In genomic region chr12:104486943-104487819, GRCh38 we compare ENCODE assay signal across 13 cellular contexts. TPM values are rescaled to one million over a fixed set of nuclear protein-coding genes. Genes with fewer than 3 reads are reported as not detected.
A peak's percentile ranks its signal among the peaks of the same experiment; 100 is the strongest.
DNase-seq lines count a peak whose midpoint lies in the region; ATAC-seq and TF ChIP-seq lines count a peak whose summit lies in the region.
"Had no signal": no experiment of that assay in that cellular context is flagged by ENCODE, and none has a peak within 500 bp of the region (broad histone marks: within the 10 kb centered on the region; RNA-seq: fewer than 3 reads in every experiment).

No MANE protein-coding gene starts in this region.

- ATAC-seq in CD4-positive, alpha-beta T cell (ENCODE audit: poor library complexity) = no peak
- peak; percentile 20 for ATAC-seq in activated B cell treated with CpG ODN at 0.5 μM for 24 hours (ENCODE audit: low read depth)
- ATAC-seq in memory B cell (ENCODE audit: low read depth) = no peak
- ATAC-seq in GM19452 (IDR thresholded peaks at IDR 0.05; ENCODE audit: unreplicated experiment) = no peak
- no peak for ATAC-seq in GM18519 (IDR thresholded peaks at IDR 0.05; ENCODE audit: low FRiP score, unreplicated experiment)
- ATAC-seq: mucosa of descending colon had no signal

- H3K4me2 ChIP-seq in GM23248 (ENCODE audit: unreplicated experiment) = no peak overlapping the region

- DNase-seq in CD4-positive, alpha-beta T cell = no peak
- DNase-seq in GM23248 = peak; percentile 13
- DNase-seq in activated B cell treated with CpG ODN at 0.5 μM for 24 hours = no peak
- DNase-seq in memory B cell (ENCODE audit: low spot score in 2 of 2) = no peak
- no peak for DNase-seq in spleen
- no peak for DNase-seq in superior temporal gyrus (ENCODE audit: extremely low spot score)
- DNase-seq: anterior cingulate cortex; mucosa of descending colon; NCI-H2081 treated with DMSO at 0.1 percent for 48 hours; RPMI8226; stimulated activated naive CD4-positive, alpha-beta T cell treated with Interleukin-2 at 50 U/mL for 16 hours had no signal

- no peak for TF ChIP-seq CTCF in CD4-positive, alpha-beta T cell (IDR thresholded peaks at IDR 0.05)
- TF ChIP-seq CTCF in activated B cell treated with CpG ODN at 0.5 μM for 24 hours (IDR thresholded peaks at IDR 0.05) (no peak), spleen (IDR thresholded peaks at IDR 0.05 in 8 of 11, conservative IDR thresholded peaks at IDR 0.05 in 3 of 11) (no peak)

- H3K79me2 ChIP-seq in GM23248 (ENCODE audit: insufficient read depth) = peaks cover 23% of the 10 kb centered on the region

- H3K9me3 Mint-ChIP-seq in CD4-positive, alpha-beta T cell = no peaks in the 10 kb centered on the region
- no peaks in the 10 kb centered on the region for H3K9me3 Mint-ChIP-seq in activated B cell treated with CpG ODN at 0.5 μM for 24 hours
- H3K9me3 Mint-ChIP-seq in memory B cell = no peaks in the 10 kb centered on the region

- H3F3A ChIP-seq in GM23248 (ENCODE audit: insufficient read depth) = no peaks in the 10 kb centered on the region

- H3K9me3 ChIP-seq in CD4-positive, alpha-beta T cell (ENCODE audit: control insufficient read depth, low read length) = no peaks in the 10 kb centered on the region
- H3K9me3 ChIP-seq in GM23248 (ENCODE audit: low read depth) = no peaks in the 10 kb centered on the region
- H3K9me3 ChIP-seq in spleen = no peaks in the 10 kb centered on the region
- H3K9me3 ChIP-seq: mucosa of descending colon had no signal

- H3K36me3 Mint-ChIP-seq in CD4-positive, alpha-beta T cell (ENCODE audit: low read depth) = peaks cover 20% of the 10 kb centered on the region
- H3K36me3 Mint-ChIP-seq in activated B cell treated with CpG ODN at 0.5 μM for 24 hours (ENCODE audit: low read depth) (peaks cover 21% of the 10 kb centered on the region), memory B cell (peaks cover 11% of the 10 kb centered on the region)

- no peak for TF ChIP-seq POLR2A in spleen (IDR thresholded peaks at IDR 0.05)

- H4K20me1 ChIP-seq in GM23248 (ENCODE audit: insufficient read depth) = no peaks in the 10 kb centered on the region

- H3K4me1 ChIP-seq in GM23248 (ENCODE audit: insufficient read depth) = peaks cover 7% of the 10 kb centered on the region; the same call in 1 of the 2 replicates
- H3K4me1 ChIP-seq in spleen = peaks cover 35 to 100% (median 72%) of the 10 kb centered on the region in 6 donors

- in situ Hi-C loops in GM23248 (cut with MboI) = no loop called here

- H3K4me3 Mint-ChIP-seq in CD4-positive, alpha-beta T cell = peak overlapping the region; percentile 53
- no peak overlapping the region for H3K4me3 Mint-ChIP-seq in activated B cell treated with CpG ODN at 0.5 μM for 24 hours
- H3K4me3 Mint-ChIP-seq in memory B cell = peak overlapping the region; percentile 28

- H3K36me3 ChIP-seq in GM23248 (ENCODE audit: low read depth) = no peaks in the 10 kb centered on the region
- no peaks in the 10 kb centered on the region for H3K36me3 ChIP-seq in spleen

- H3K27ac ChIP-seq in CD4-positive, alpha-beta T cell (ENCODE audit: low read depth, low read length) = no peak overlapping the region
- H3K27ac ChIP-seq in GM23248 (0 out of 2 replicates have a peak overlapping the region, but pooled peaks have one; percentile 18), spleen (peak overlapping the region in 2 of 8 donors; percentile 10 to 22)

- 76 to 78% methylated on average over 9 of the region's 9 CpGs for WGBS in GM23248 (ENCODE audit: low coverage in 1 of 2, low lambda C conversion rate in 2 of 2, missing lambda C conversion rate in 2 of 2), 2 experiments
- 69 to 77% (median 71%) methylated on average over 9 of the region's 9 CpGs for WGBS in spleen, 5 donors

- CTCF ChIA-PET in CD4-positive, alpha-beta T cell (lab: Charles Lee) = interaction anchor here (0.7 kb wide), 1 partner anchor 123 kb away, joined by 3 read pairs; no protein-coding TSS in a partner anchor
- CTCF ChIA-PET in activated B cell treated with CpG ODN at 0.5 μM for 24 hours (lab: Charles Lee) = interaction anchor here (0.9 to 1.1 kb wide), 3 partner anchors 9 to 31 kb away, joined by 3 read pairs; no protein-coding TSS in a partner anchor

- POLR2A ChIA-PET in CD4-positive, alpha-beta T cell (lab: Charles Lee) = interaction anchor here (0.7 to 3.3 kb wide), 5 partner anchors 9 to 627 kb away, joined by 3 to 35 read pairs (median 7); partner anchors contain the start of gene CHST11
- POLR2A ChIA-PET in activated B cell treated with CpG ODN at 0.5 μM for 24 hours (lab: Charles Lee) = interaction anchor here (0.7 to 1.2 kb wide), 6 partner anchors 9 to 96 kb away, joined by 3 to 4 read pairs (median 3); no protein-coding TSS in a partner anchor

- H3K27me3 Mint-ChIP-seq in CD4-positive, alpha-beta T cell = no peaks in the 10 kb centered on the region
- H3K27me3 Mint-ChIP-seq in activated B cell treated with CpG ODN at 0.5 μM for 24 hours (no peaks in the 10 kb centered on the region), memory B cell (no peaks in the 10 kb centered on the region)

- intact Hi-C loops in CD4-positive, alpha-beta T cell (cut with DNase I, micrococcal nuclease) = no loop called here
- intact Hi-C loops in activated B cell treated with CpG ODN at 0.5 μM for 24 hours (cut with micrococcal nuclease) = no loop called here
- intact Hi-C loops in spleen (cut with DNase I; ENCODE audit: low total_unique reads) = no loop called here

- H3K27me3 ChIP-seq in CD4-positive, alpha-beta T cell (ENCODE audit: control insufficient read depth, insufficient read depth, low read length) = no peaks in the 10 kb centered on the region
- H3K27me3 ChIP-seq in GM23248 (replicated peaks; ENCODE audit: insufficient read depth) (no peaks in the 10 kb centered on the region), spleen (replicated peaks in 1 of 7) (no peaks in the 10 kb centered on the region)

- H3K9me2 ChIP-seq in GM23248 (ENCODE audit: insufficient read depth) = no peaks in the 10 kb centered on the region

- 0 out of 2 replicates have a peak overlapping the region, but pooled peaks have one; percentile 28 for H3K9ac ChIP-seq in GM23248

- H3K4me3 ChIP-seq in GM23248 (no peak overlapping the region), spleen (no peak overlapping the region)
- H3K4me3 ChIP-seq: mucosa of descending colon had no signal

- peak overlapping the region; percentile 76 for H3K27ac Mint-ChIP-seq in CD4-positive, alpha-beta T cell
- peak overlapping the region; percentile 47 for H3K27ac Mint-ChIP-seq in activated B cell treated with CpG ODN at 0.5 μM for 24 hours
- H3K27ac Mint-ChIP-seq in memory B cell = peak overlapping the region; percentile 24

- H2AFZ ChIP-seq in GM23248 = no peak overlapping the region

- peaks cover 92% of the 10 kb centered on the region for H3K4me1 Mint-ChIP-seq in CD4-positive, alpha-beta T cell (ENCODE audit: low read depth)
- H3K4me1 Mint-ChIP-seq in activated B cell treated with CpG ODN at 0.5 μM for 24 hours (peaks cover 91% of the 10 kb centered on the region), memory B cell (peaks cover 76% of the 10 kb centered on the region)

RNA-seq across cellular contexts. Expression of gene CHST11, which starts 30.4 kb away (rescaled TPM):
- total RNA-seq in CD4-positive, alpha-beta T cell = 10 to 100 TPM; 53.4 to 53.6 TPM
- 5.4 and 18.1 TPM in 2 replicates for total RNA-seq in GM23248 (2014; rRNA removed; shearing (Covaris generic))
- polyA plus RNA-seq in GM23248 (2016; fragmentation: Nextera tagmentation; extraction: Ambion mirVana) (3.7 TPM in 2 replicates), spleen (1 to 10 TPM; 5.2 to 6.1 (median 5.8) TPM)
- total RNA-seq in activated B cell treated with CpG ODN at 0.5 μM for 24 hours (40.1 and 40.6 TPM in 2 replicates), spleen (10 to 100 TPM; 45.0 to 65.1 (median 56.1) TPM)

Comparison
In these comparisons a context has a peak if more than half of its experiments do, and no peak if none do; other contexts are left out.
1. H3K27ac Mint-ChIP-seq: peak in every context shown above with its lines; median percentile 76 in CD4-positive, alpha-beta T cell; 47 in activated B cell treated with CpG ODN at 0.5 μM for 24 hours; 24 in memory B cell.